Comparison of ENCODE assay signal across 13 cellular contexts in genomic region chr12:32444895-32445294, GRCh38. TPM values are rescaled to one million over a fixed set of nuclear protein-coding genes. Genes with fewer than 3 reads are reported as not detected.
DNase-seq lines count a peak whose midpoint lies in the region; FAIRE-seq and TF ChIP-seq lines count a peak whose summit lies in the region.
"Had no signal": no experiment of that assay in that cellular context is flagged by ENCODE, and none has a peak within 500 bp of the region (broad histone marks: within the 10 kb centered on the region; RNA-seq: fewer than 3 reads in every experiment).

No MANE protein-coding gene starts in this region.

- no peaks in the 10 kb centered on the region for H3K36me3 ChIP-seq in tibial nerve
- H3K36me3 ChIP-seq: SJSA1 had no signal

- no peak for TF ChIP-seq POLR2A in tibial nerve (IDR thresholded peaks at IDR 0.05)

- TF ChIP-seq EP300 in tibial nerve (IDR thresholded peaks at IDR 0.05): no peak

- H3K4me1 ChIP-seq in tibial nerve: peaks cover 0 to 12% (median 5%) of the 10 kb centered on the region in 4 donors

- no peaks in the 10 kb centered on the region for H3K9me3 ChIP-seq in tibial nerve
- H3K9me3 ChIP-seq: SJSA1 had no signal

- no peak overlapping the region for H3K4me3 ChIP-seq in tibial nerve
- H3K4me3 ChIP-seq: SJSA1 had no signal

- no peak for TF ChIP-seq CTCF in tibial nerve (IDR thresholded peaks at IDR 0.05)

- no peaks in the 10 kb centered on the region for H3K27me3 ChIP-seq in tibial nerve
- H3K27me3 ChIP-seq: SJSA1 had no signal

- WGBS in tibial nerve, 2 donors: 15 to 18% methylated on average over 2 of the region's 2 CpGs

- DNase-seq in COLO668 (lab: John Stamatoyannopoulos, UW; ENCODE audit: unreplicated experiment) (peak; percentile 20), HS-5 (ENCODE audit: low read depth) (peak; percentile 89), SW 1271 (lab: John Stamatoyannopoulos, UW) (peak; percentile 58 to 85), NCI-H187 treated with DMSO at 0.1 percent for 48 hours (lab: John Stamatoyannopoulos, UW) (no peak), tibial nerve (ENCODE audit: low spot score in 2 of 2) (no peak)
- no peak for DNase-seq in activated CD8-positive, alpha-beta memory T cell treated with anti-CD3 and anti-CD28 coated beads, Interleukin-2, amount 50 U/mL, for 4 hours
- no peak for DNase-seq in activated CD4-positive, alpha-beta T cell treated with anti-CD3 and anti-CD28 coated beads for 1 hour
- DNase-seq: activated T-cell treated with anti-CD3 and anti-CD28 coated beads, Interleukin-2, amount 50 U/mL, for 4 hours; DMS153; effector CD8-positive, alpha-beta T cell; stimulated activated CD4-positive, alpha-beta T cell treated with anti-CD3 and anti-CD28 coated beads, Interleukin-4, amount 100 ng/mL, for 4 hours had no signal

- FAIRE-seq in islet of Langerhans (lab: Jason Lieb, UNC): peak; percentile 94

- H3K27ac ChIP-seq in tibial nerve: no peak overlapping the region
- H3K27ac ChIP-seq: SJSA1 had no signal

RNA-seq across cellular contexts. Expression of gene FGD4, which starts 45.5 kb away (rescaled TPM):
- 100 to 1,000 TPM in 1 of 4 donors, 10 to 100 TPM in 3; 78.3 to 102 (median 84.2) TPM for total RNA-seq in tibial nerve

Comparison
In these comparisons a context has a peak if more than half of its experiments do, and no peak if none do; other contexts are left out.
1. DNase-seq: peak in COLO668 (single experiment), HS-5 (single experiment) and SW 1271 (2 of 2); none in NCI-H187 treated with DMSO at 0.1 percent for 48 hours (single experiment), activated CD8-positive, alpha-beta memory T cell treated with anti-CD3 and anti-CD28 coated beads, Interleukin-2, amount 50 U/mL, for 4 hours (single experiment), activated CD4-positive, alpha-beta T cell treated with anti-CD3 and anti-CD28 coated beads for 1 hour (single experiment) and tibial nerve (0 of 2).